16 cellular contexts compared by ENCODE assay signal in the genomic region with DNA sequence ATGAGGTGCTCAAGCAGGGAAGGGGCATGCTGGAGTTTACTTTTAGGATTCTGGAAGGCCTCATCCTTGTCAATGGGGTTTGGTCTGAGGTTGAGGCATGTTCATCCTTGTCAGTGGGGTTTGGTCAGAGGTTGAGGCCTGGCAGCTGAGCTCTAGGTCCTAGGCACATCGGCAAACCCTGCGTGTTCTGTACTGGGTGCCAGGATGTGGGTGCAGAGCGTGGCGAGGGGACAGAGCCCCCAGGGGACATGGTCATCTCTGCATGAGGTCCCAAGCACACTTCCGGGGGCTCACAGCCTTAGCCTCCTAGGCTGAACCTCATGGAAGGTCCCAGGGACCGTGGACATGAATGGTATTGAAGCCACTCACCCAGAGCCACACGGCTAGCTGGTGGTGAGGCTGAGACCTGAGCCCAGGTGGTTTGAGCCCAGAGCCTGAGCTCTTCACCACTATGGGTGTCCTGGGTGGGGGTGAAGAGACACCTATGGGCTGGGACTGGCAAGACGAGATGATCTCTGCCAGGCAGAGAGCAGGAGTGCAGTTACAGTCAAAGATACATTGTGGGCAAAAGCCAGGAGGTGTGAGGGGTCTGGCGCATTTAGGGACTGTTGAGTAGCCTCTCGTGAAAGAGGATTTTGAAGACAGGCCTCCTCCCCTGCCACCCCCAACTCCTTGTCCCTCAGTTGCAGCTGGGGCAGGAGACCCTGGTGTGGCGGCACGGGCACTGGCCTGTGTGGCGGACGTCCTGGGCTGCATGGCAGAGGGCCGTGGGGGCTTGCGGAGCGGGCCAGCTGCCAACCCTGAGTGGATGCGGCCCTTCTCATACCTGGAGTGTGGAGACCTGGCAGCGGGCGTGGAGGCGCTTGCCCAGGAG. TPM values are rescaled to one million over a fixed set of nuclear protein-coding genes. Genes with fewer than 3 reads are reported as not detected.
DNase-seq lines count a peak whose midpoint lies in the region; ATAC-seq and TF ChIP-seq lines count a peak whose summit lies in the region.
"Had no signal": no experiment of that assay in that cellular context is flagged by ENCODE, and none has a peak within 500 bp of the region (broad histone marks: within the 10 kb centered on the region; RNA-seq: fewer than 3 reads in every experiment).

No MANE protein-coding gene starts in this region.

- H3K79me2 ChIP-seq in Karpas-422 (ENCODE audit: low read length): no peaks in the 10 kb centered on the region
- H3K79me2 ChIP-seq: parathyroid adenoma had no signal

- TF ChIP-seq CTCF in gastrocnemius medialis (IDR thresholded peaks at IDR 0.05 in 4 of 5, conservative IDR thresholded peaks at IDR 0.05 in 1 of 5) (peak in 1 of 5 experiments; percentile 0), left ventricle myocardium inferior (IDR thresholded peaks at IDR 0.05; ENCODE audit: borderline replicate concordance) (no peak), lower leg skin (IDR thresholded peaks at IDR 0.05) (no peak)

- H3K27ac ChIP-seq in Karpas-422 (ENCODE audit: low read length): no peak overlapping the region
- H3K27ac ChIP-seq in gastrocnemius medialis: peak overlapping the region in 3 of 4 donors; percentile 54 to 66 (median 61)
- no peak overlapping the region for H3K27ac ChIP-seq in left ventricle myocardium inferior (replicated peaks)
- H3K27ac ChIP-seq: heart left ventricle, parathyroid adenoma, SJCRH30 had no signal

- CTCF ChIA-PET in activated naive CD4-positive, alpha-beta T cell treated with anti-CD3 and anti-CD28 coated beads for 36 hours (lab: Charles Lee): no interaction called here

- H3K27me3 Mint-ChIP-seq in activated naive CD4-positive, alpha-beta T cell treated with anti-CD3 and anti-CD28 coated beads for 36 hours (ENCODE audit: low read depth): no peaks in the 10 kb centered on the region
- H3K27me3 Mint-ChIP-seq in activated T-helper 2 cell treated with anti-CD3 and anti-CD28 coated beads, Interferon-gamma antibody, Interleukin-2, Interleukin-4, amounts not matched to agents 10 μg/mL and 5 μg/mL and 100 μg/mL, durations not matched to agents 14 hours and 24 hours and 36 hours (ENCODE audit: low read depth): no peaks in the 10 kb centered on the region
- H3K27me3 Mint-ChIP-seq: activated naive CD8-positive, alpha-beta T cell treated with anti-CD3 and anti-CD28 coated beads, Interleukin-2, amount 50 U/mL, for 24 hours had no signal

- H2AFZ ChIP-seq in Karpas-422 (ENCODE audit: low read length): no peak overlapping the region
- H2AFZ ChIP-seq: parathyroid adenoma had no signal

- no peaks in the 10 kb centered on the region for H3K9me3 Mint-ChIP-seq in activated naive CD4-positive, alpha-beta T cell treated with anti-CD3 and anti-CD28 coated beads for 36 hours
- H3K9me3 Mint-ChIP-seq in activated T-helper 2 cell treated with anti-CD3 and anti-CD28 coated beads, Interferon-gamma antibody, Interleukin-2, Interleukin-4, amounts not matched to agents 10 μg/mL and 5 μg/mL and 100 μg/mL, durations not matched to agents 14 hours and 24 hours and 36 hours: no peaks in the 10 kb centered on the region
- H3K9me3 Mint-ChIP-seq: activated naive CD8-positive, alpha-beta T cell treated with anti-CD3 and anti-CD28 coated beads, Interleukin-2, amount 50 U/mL, for 24 hours had no signal

- no peak for ATAC-seq in gastrocnemius medialis
- ATAC-seq: activated naive CD8-positive, alpha-beta T cell treated with anti-CD3 and anti-CD28 coated beads, Interleukin-2, amount 50 U/mL, for 24 hours; heart left ventricle had no signal

- peak overlapping the region; percentile 12 for H3K27ac Mint-ChIP-seq in activated naive CD4-positive, alpha-beta T cell treated with anti-CD3 and anti-CD28 coated beads for 36 hours
- peak overlapping the region; percentile 60 for H3K27ac Mint-ChIP-seq in activated T-helper 2 cell treated with anti-CD3 and anti-CD28 coated beads, Interferon-gamma antibody, Interleukin-2, Interleukin-4, amounts not matched to agents 10 μg/mL and 5 μg/mL and 100 μg/mL, durations not matched to agents 14 hours and 24 hours and 36 hours
- H3K27ac Mint-ChIP-seq: activated naive CD8-positive, alpha-beta T cell treated with anti-CD3 and anti-CD28 coated beads, Interleukin-2, amount 50 U/mL, for 24 hours had no signal

- no peak overlapping the region for H3K4me3 Mint-ChIP-seq in activated naive CD4-positive, alpha-beta T cell treated with anti-CD3 and anti-CD28 coated beads for 36 hours
- H3K4me3 Mint-ChIP-seq in activated T-helper 2 cell treated with anti-CD3 and anti-CD28 coated beads, Interferon-gamma antibody, Interleukin-2, Interleukin-4, amounts not matched to agents 10 μg/mL and 5 μg/mL and 100 μg/mL, durations not matched to agents 14 hours and 24 hours and 36 hours (ENCODE audit: low read depth): no peak overlapping the region
- H3K4me3 Mint-ChIP-seq: activated naive CD8-positive, alpha-beta T cell treated with anti-CD3 and anti-CD28 coated beads, Interleukin-2, amount 50 U/mL, for 24 hours had no signal

- H3K36me3 Mint-ChIP-seq in activated naive CD4-positive, alpha-beta T cell treated with anti-CD3 and anti-CD28 coated beads for 36 hours (ENCODE audit: low read depth): peaks cover 3% of the 10 kb centered on the region
- H3K36me3 Mint-ChIP-seq in activated T-helper 2 cell treated with anti-CD3 and anti-CD28 coated beads, Interferon-gamma antibody, Interleukin-2, Interleukin-4, amounts not matched to agents 10 μg/mL and 5 μg/mL and 100 μg/mL, durations not matched to agents 14 hours and 24 hours and 36 hours (ENCODE audit: low read depth): peaks cover 20% of the 10 kb centered on the region

- 88 to 89% methylated on average over 19 to 21 of the region's 21 CpGs for WGBS in lower leg skin, 2 donors

- no peaks in the 10 kb centered on the region for H3K9me2 ChIP-seq in Karpas-422 (replicated peaks; ENCODE audit: insufficient read depth, low read length)

- DNase-seq in activated naive CD4-positive, alpha-beta T cell treated with anti-CD3 and anti-CD28 coated beads for 36 hours: no peak
- DNase-seq in activated naive CD4-positive, alpha-beta T cell treated with anti-CD3 and anti-CD28 coated beads, Interleukin-2, amount 50 U/mL, for 16 hours: no peak
- DNase-seq in Karpas-422: peak; percentile 60
- no peak for DNase-seq in activated T-helper 2 cell treated with anti-CD3 and anti-CD28 coated beads, Interferon-gamma antibody, Interleukin-2, Interleukin-4, amounts not matched to agents 10 μg/mL and 5 μg/mL and 100 μg/mL, durations not matched to agents 14 hours and 24 hours and 36 hours (ENCODE audit: low spot score)
- no peak for DNase-seq in gastrocnemius medialis
- no peak for DNase-seq in cardiac septum (ENCODE audit: low spot score)
- DNase-seq in left ventricle myocardium inferior: no peak
- DNase-seq in lower leg skin (ENCODE audit: low spot score in 2 of 2): no peak
- DNase-seq: activated naive CD8-positive, alpha-beta T cell treated with anti-CD3 and anti-CD28 coated beads, Interleukin-2, amount 50 U/mL, for 24 hours; DMS 273 treated with DMSO at 0.1 percent for 48 hours; erythroblast; NCI-H2107; SJCRH30; stimulated activated CD4-positive, alpha-beta T cell treated with anti-CD3 and anti-CD28 coated beads, Interleukin-12 subunit alpha, Interleukin-12 subunit beta, amount 100 ng/mL, for 4 hours had no signal

- no peak for TF ChIP-seq POLR2A in gastrocnemius medialis (IDR thresholded peaks at IDR 0.05)
- TF ChIP-seq POLR2A in lower leg skin (IDR thresholded peaks at IDR 0.05): no peak

- intact Hi-C loops in activated naive CD4-positive, alpha-beta T cell treated with anti-CD3 and anti-CD28 coated beads for 36 hours (cut with micrococcal nuclease): no loop called here
- intact Hi-C loops in activated T-helper 2 cell treated with anti-CD3 and anti-CD28 coated beads, Interferon-gamma antibody, Interleukin-2, Interleukin-4, amounts not matched to agents 10 μg/mL and 5 μg/mL and 100 μg/mL, durations not matched to agents 14 hours and 24 hours and 36 hours (cut with micrococcal nuclease): no loop called here
- intact Hi-C loops in gastrocnemius medialis (cut with DNase I; ENCODE audit: low total_unique reads) (loop anchor here (5.0 kb wide), 1 partner anchor 101 kb away; no protein-coding TSS in a partner anchor), cardiac septum (cut with DNase I) (loop anchor here (5.0 kb wide), 1 partner anchor 81 kb away; no protein-coding TSS in a partner anchor), left ventricle myocardium inferior (cut with micrococcal nuclease) (no loop called here), lower leg skin (cut with DNase I; ENCODE audit: low total_unique reads) (no loop called here)

- no peaks in the 10 kb centered on the region for H3K27me3 ChIP-seq in Karpas-422 (ENCODE audit: low read length)
- H3K27me3 ChIP-seq in gastrocnemius medialis: no peaks in the 10 kb centered on the region
- H3K27me3 ChIP-seq in left ventricle myocardium inferior (ENCODE audit: low read depth): no peaks in the 10 kb centered on the region
- H3K27me3 ChIP-seq: heart left ventricle, SJCRH30 had no signal

- H3K9ac ChIP-seq in Karpas-422 (ENCODE audit: low read length): no peak overlapping the region
- H3K9ac ChIP-seq: parathyroid adenoma had no signal

- H4K20me1 ChIP-seq in Karpas-422 (ENCODE audit: insufficient read depth, low read depth, low read length): no peaks in the 10 kb centered on the region

- H3K4me2 ChIP-seq in Karpas-422 (ENCODE audit: low read depth, low read length, poor library complexity, severe bottlenecking): no peak overlapping the region

- H3K4me1 ChIP-seq in Karpas-422 (ENCODE audit: low read length): peaks cover 30% of the 10 kb centered on the region
- peaks cover 20 to 22% of the 10 kb centered on the region in 2 donors for H3K4me1 ChIP-seq in gastrocnemius medialis
- H3K4me1 ChIP-seq in left ventricle myocardium inferior: peaks cover 27% of the 10 kb centered on the region
- H3K4me1 ChIP-seq: parathyroid adenoma had no signal

- H3K9me3 ChIP-seq in Karpas-422 (ENCODE audit: low read length): no peaks in the 10 kb centered on the region
- H3K9me3 ChIP-seq in gastrocnemius medialis: no peaks in the 10 kb centered on the region
- H3K9me3 ChIP-seq in left ventricle myocardium inferior (replicated peaks): no peaks in the 10 kb centered on the region
- H3K9me3 ChIP-seq: heart left ventricle, SJCRH30 had no signal

- H3K36me3 ChIP-seq in Karpas-422 (ENCODE audit: insufficient read depth, low read length): no peaks in the 10 kb centered on the region
- peaks cover 0 to 6% of the 10 kb centered on the region in 2 donors for H3K36me3 ChIP-seq in gastrocnemius medialis
- H3K36me3 ChIP-seq in left ventricle myocardium inferior: peaks cover 43% of the 10 kb centered on the region
- H3K36me3 ChIP-seq: SJCRH30 had no signal

- peaks cover 20% of the 10 kb centered on the region for H3K4me1 Mint-ChIP-seq in activated naive CD4-positive, alpha-beta T cell treated with anti-CD3 and anti-CD28 coated beads for 36 hours (ENCODE audit: low read depth)
- H3K4me1 Mint-ChIP-seq in activated T-helper 2 cell treated with anti-CD3 and anti-CD28 coated beads, Interferon-gamma antibody, Interleukin-2, Interleukin-4, amounts not matched to agents 10 μg/mL and 5 μg/mL and 100 μg/mL, durations not matched to agents 14 hours and 24 hours and 36 hours (ENCODE audit: low read depth): peaks cover 18% of the 10 kb centered on the region

- no peak overlapping the region for H3K4me3 ChIP-seq in Karpas-422 (ENCODE audit: low read length)
- H3K4me3 ChIP-seq in gastrocnemius medialis: no peak overlapping the region
- H3K4me3 ChIP-seq in left ventricle myocardium inferior: no peak overlapping the region
- H3K4me3 ChIP-seq in lower leg skin (ENCODE audit: low read depth, poor library complexity, severe bottlenecking): no peak overlapping the region
- H3K4me3 ChIP-seq: heart left ventricle, SJCRH30 had no signal

- in situ Hi-C loops in gastrocnemius medialis (cut with MboI; ENCODE audit: low sequenced_read_pairs in 4 of 4): no loop called here

RNA-seq across cellular contexts. Expression of a gene that starts 19.3 kb away (rescaled TPM):
- total RNA-seq in activated naive CD4-positive, alpha-beta T cell treated with anti-CD3 and anti-CD28 coated beads for 36 hours: 10 to 100 TPM; 12.2 to 12.6 TPM
- total RNA-seq in Karpas-422 (2014; rRNA removed; shearing (Covaris generic); ENCODE audit: low replicate concordance): 6.4 and 17.4 TPM in 2 replicates
- total RNA-seq in activated T-helper 2 cell treated with anti-CD3 and anti-CD28 coated beads, Interferon-gamma antibody, Interleukin-2, Interleukin-4, amounts not matched to agents 10 μg/mL and 5 μg/mL and 100 μg/mL, durations not matched to agents 14 hours and 24 hours and 36 hours: 19.7 and 21.9 TPM in 2 replicates
- total RNA-seq in gastrocnemius medialis: 10 to 100 TPM in 2 of 4 donors, 1 to 10 TPM in 2; 8.0 to 13.5 (median 11.1) TPM
- 9.4 TPM for total RNA-seq in cardiac septum
- 7.4 TPM for total RNA-seq in left ventricle myocardium inferior
- 10 to 100 TPM; 17.9 to 31.7 (median 23.4) TPM for total RNA-seq in lower leg skin

RNA-seq across cellular contexts. Expression of a gene that starts 34.8 kb away (rescaled TPM):
- 1 to 10 TPM; 9.3 to 9.9 TPM for total RNA-seq in activated naive CD4-positive, alpha-beta T cell treated with anti-CD3 and anti-CD28 coated beads for 36 hours
- 48.1 and 62.4 TPM in 2 replicates for total RNA-seq in Karpas-422 (2014; rRNA removed; shearing (Covaris generic); ENCODE audit: low replicate concordance)
- total RNA-seq in activated T-helper 2 cell treated with anti-CD3 and anti-CD28 coated beads, Interferon-gamma antibody, Interleukin-2, Interleukin-4, amounts not matched to agents 10 μg/mL and 5 μg/mL and 100 μg/mL, durations not matched to agents 14 hours and 24 hours and 36 hours: 33.0 and 35.1 TPM in 2 replicates
- total RNA-seq in gastrocnemius medialis (10 to 100 TPM; 12.8 to 27.7 (median 22.1) TPM), cardiac septum (24.2 TPM), left ventricle myocardium inferior (22.3 TPM), lower leg skin (10 to 100 TPM in 1 of 4 donors, 1 to 10 TPM in 3; 7.0 to 12.9 (median 9.5) TPM)

RNA-seq across cellular contexts. Expression of a gene that starts 49.7 kb away (rescaled TPM):
- 10 to 100 TPM; 42.0 to 48.7 TPM for total RNA-seq in activated naive CD4-positive, alpha-beta T cell treated with anti-CD3 and anti-CD28 coated beads for 36 hours
- total RNA-seq in Karpas-422 (2014; rRNA removed; shearing (Covaris generic); ENCODE audit: low replicate concordance): 24.7 and 47.0 TPM in 2 replicates
- total RNA-seq in activated T-helper 2 cell treated with anti-CD3 and anti-CD28 coated beads, Interferon-gamma antibody, Interleukin-2, Interleukin-4, amounts not matched to agents 10 μg/mL and 5 μg/mL and 100 μg/mL, durations not matched to agents 14 hours and 24 hours and 36 hours: 37.9 and 44.5 TPM in 2 replicates
- 100 to 1,000 TPM in 1 of 4 donors, 10 to 100 TPM in 3; 71.8 to 113 (median 82.0) TPM for total RNA-seq in gastrocnemius medialis
- 36.3 TPM for total RNA-seq in cardiac septum
- total RNA-seq in left ventricle myocardium inferior: 43.7 TPM
- 10 to 100 TPM; 36.0 to 95.7 (median 48.3) TPM for total RNA-seq in lower leg skin

RNA-seq across cellular contexts. Expression of a gene that starts 49.9 kb away (rescaled TPM):
- 100 to 1,000 TPM; 397 to 416 TPM for total RNA-seq in activated naive CD4-positive, alpha-beta T cell treated with anti-CD3 and anti-CD28 coated beads for 36 hours
- 126 and 187 TPM in 2 replicates for total RNA-seq in Karpas-422 (2014; rRNA removed; shearing (Covaris generic); ENCODE audit: low replicate concordance)
- 520 and 538 TPM in 2 replicates for total RNA-seq in activated T-helper 2 cell treated with anti-CD3 and anti-CD28 coated beads, Interferon-gamma antibody, Interleukin-2, Interleukin-4, amounts not matched to agents 10 μg/mL and 5 μg/mL and 100 μg/mL, durations not matched to agents 14 hours and 24 hours and 36 hours
- 100 to 1,000 TPM in 2 of 4 donors, 10 to 100 TPM in 2; 71.0 to 110 (median 97.2) TPM for total RNA-seq in gastrocnemius medialis
- total RNA-seq in cardiac septum: 159 TPM
- 129 TPM for total RNA-seq in left ventricle myocardium inferior
- 100 to 1,000 TPM; 138 to 233 (median 143) TPM for total RNA-seq in lower leg skin

Comparison
In these comparisons a context has a peak if more than half of its experiments do, and no peak if none do; other contexts are left out.
1. intact Hi-C loops: an anchor here in gastrocnemius medialis (5.0 kb wide) and cardiac septum (5.0 kb wide); none called in activated naive CD4-positive, alpha-beta T cell treated with anti-CD3 and anti-CD28 coated beads for 36 hours, activated T-helper 2 cell treated with anti-CD3 and anti-CD28 coated beads, Interferon-gamma antibody, Interleukin-2, Interleukin-4, amounts not matched to agents 10 μg/mL and 5 μg/mL and 100 μg/mL, durations not matched to agents 14 hours and 24 hours and 36 hours, left ventricle myocardium inferior and lower leg skin.
2. H3K27ac ChIP-seq: peak in gastrocnemius medialis (3 of 4); none in Karpas-422 (single experiment) and left ventricle myocardium inferior (single experiment).